In the genomic region with DNA sequence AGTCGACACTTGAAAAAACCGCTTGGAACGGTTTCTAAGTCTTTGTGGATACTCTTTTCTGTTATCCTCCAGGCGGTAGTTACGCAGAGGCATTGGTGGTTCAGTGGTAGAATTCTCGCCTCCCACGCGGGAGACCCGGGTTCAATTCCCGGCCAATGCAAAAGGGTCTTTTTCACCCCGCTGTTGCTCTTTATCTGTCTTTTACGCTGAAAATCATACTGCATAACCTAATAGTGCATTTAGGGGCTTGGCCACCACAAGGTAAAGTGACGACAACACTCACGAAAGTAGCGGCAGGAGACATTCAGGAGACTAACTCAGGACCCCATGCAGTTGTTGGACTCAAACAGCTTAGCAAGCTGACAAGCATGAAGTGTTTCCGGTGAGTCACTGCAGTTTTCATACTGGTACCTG, we compare ENCODE assay signal across 9 cellular contexts. TPM values are rescaled to one million over a fixed set of nuclear protein-coding genes. Genes with fewer than 3 reads are reported as not detected.
DNase-seq lines count a peak whose midpoint lies in the region; TF ChIP-seq lines count a peak whose summit lies in the region.
"Not testable (repeated sequence)": the region's sequence is repeated elsewhere in the genome, so short reads cannot be mapped to it uniquely, and the experiment has no call there.
"Had no signal": no experiment of that assay in that cellular context is flagged by ENCODE, and none has a peak within 500 bp of the region (broad histone marks: within the 10 kb centered on the region; RNA-seq: fewer than 3 reads in every experiment).

No MANE protein-coding gene starts in this region.

- not testable (repeated sequence) for H3K79me2 ChIP-seq in H9 (ENCODE audit: insufficient read depth, low read length); SK-N-SH (ENCODE audit: insufficient read depth)

- H3K4me1 Mint-ChIP-seq in H9, neural crest cell: not testable (repeated sequence)

- H2BK12ac ChIP-seq in H9 (ENCODE audit: insufficient read length, low read depth, low read length) = not testable (repeated sequence)

- not testable (repeated sequence) for TF ChIP-seq CTCF in A673 (conservative IDR thresholded peaks at IDR 0.05; ENCODE audit: low read depth, low read length); H9 (conservative IDR thresholded peaks at IDR 0.05); SK-N-SH (IDR thresholded peaks at IDR 0.05); brain microvascular endothelial cell (IDR thresholded peaks at IDR 0.05; ENCODE audit: low read depth, low read length, missing control alignments); neural crest cell (conservative IDR thresholded peaks at IDR 0.05)

- H3K23me2 ChIP-seq in H9 (ENCODE audit: insufficient read length, low read depth, low read length, poor library complexity, severe bottlenecking) = not testable (repeated sequence)

- H3K27me3 Mint-ChIP-seq in H9 (ENCODE audit: low read depth); neural crest cell (ENCODE audit: low read depth): not testable (repeated sequence)

- H3F3A ChIP-seq in SK-N-SH (replicated peaks; ENCODE audit: insufficient read depth) = not testable (repeated sequence)

- H2BK5ac ChIP-seq in H9 (ENCODE audit: insufficient read length, low read length) = not testable (repeated sequence)

- intact Hi-C loops in A673 (cut with micrococcal nuclease; ENCODE audit: unreplicated experiment) = not testable (repeated sequence)

- H4K5ac ChIP-seq in H9 (ENCODE audit: insufficient read length, low read depth, low read length) = not testable (repeated sequence)

- not testable (repeated sequence) for H3K27ac ChIP-seq in A673 (ENCODE audit: low read depth, low read length, poor library complexity, severe bottlenecking); H9 (ENCODE audit: insufficient read length, low read depth, low read length); SK-N-SH (ENCODE audit: low read depth in 2 of 2, low read length in 1 of 2); brain microvascular endothelial cell

- not testable (repeated sequence) for TF ChIP-seq EP300 in SK-N-SH (IDR thresholded peaks at IDR 0.05; ENCODE audit: borderline replicate concordance in 1 of 2, low read depth in 1 of 2, low read length in 1 of 2)

- TF ChIP-seq RAD21 in SK-N-SH (IDR thresholded peaks at IDR 0.05; ENCODE audit: low read length) = not testable (repeated sequence)

- DNase-seq in A673 (ENCODE audit: low spot score) = peak; percentile 71
- DNase-seq in H9 = peak; percentile 66
- DNase-seq in NCI-H1930 (lab: John Stamatoyannopoulos, UW) = peak; percentile 3 to 17
- not testable (repeated sequence) for DNase-seq in SK-N-SH
- DNase-seq in activated T-cell treated with anti-CD3 and anti-CD28 coated beads for 48 hours (ENCODE audit: low read depth) = peak; percentile 31
- peak; percentile 59 for DNase-seq in brain microvascular endothelial cell
- peak; percentile 23 for DNase-seq in fibroblast of the conjunctiva (ENCODE audit: low read depth)
- DNase-seq in neural crest cell (ENCODE audit: low read depth, low spot score) = peak; percentile 71

- H2BK15ac ChIP-seq in H9 (ENCODE audit: low read depth, low read length) = not testable (repeated sequence)

- H3K23ac ChIP-seq in H9 (ENCODE audit: insufficient read length, low read depth, low read length) = not testable (repeated sequence)

- H2BK120ac ChIP-seq in H9 (ENCODE audit: low read depth, low read length, poor library complexity, severe bottlenecking) = not testable (repeated sequence)

- not testable (repeated sequence) for H4K20me1 ChIP-seq in H9 (ENCODE audit: control insufficient read depth, insufficient read depth, insufficient read length); SK-N-SH (ENCODE audit: insufficient read depth)

- H3K4me3 Mint-ChIP-seq in H9 = peak overlapping the region in 1 of 2 experiments; percentile 32; a peak in 1 of 5 replicates
- peak overlapping the region; percentile 41 for H3K4me3 Mint-ChIP-seq in neural crest cell

- in situ Hi-C loops in brain microvascular endothelial cell (cut with HindIII; ENCODE audit: low pct_ligation_motif_present, low sequenced_read_pairs) = not testable (repeated sequence)

- CTCF ChIA-PET in A673 (lab: Charles Lee); SK-N-SH (lab: Yijun Ruan, JAX): not testable (repeated sequence)

- BruUV-seq in A673 (replicated peaks; lab: Mats Ljungman, UMichigan) = TSS peak; percentile 100

- H3K18ac ChIP-seq in H9 (ENCODE audit: insufficient read length, low read depth, low read length) = not testable (repeated sequence)

- H3K9ac ChIP-seq in H9 (ENCODE audit: extremely low read depth, insufficient read length, low read length); SK-N-SH: not testable (repeated sequence)

- H2AK5ac ChIP-seq in H9 (ENCODE audit: insufficient read length, low read length) = not testable (repeated sequence)

- H3K4me3 ChIP-seq in A673 (ENCODE audit: low read depth, low read length, poor library complexity, severe bottlenecking); SK-N-SH (ENCODE audit: low read depth in 2 of 2, low read length in 1 of 2); brain microvascular endothelial cell (ENCODE audit: low read depth, low read length): not testable (repeated sequence)

- not testable (repeated sequence) for H3K27me3 ChIP-seq in A673 (replicated peaks; ENCODE audit: insufficient read depth, low read depth, low read length, poor library complexity); H9 (ENCODE audit: insufficient read depth, low read length); SK-N-SH (ENCODE audit: insufficient read depth); brain microvascular endothelial cell (replicated peaks)

- H3K9me3 ChIP-seq in A673 (ENCODE audit: low read depth, low read length, poor library complexity, severe bottlenecking); H9 (ENCODE audit: control insufficient read depth, low read depth, low read length); SK-N-SH: not testable (repeated sequence)

- H3K27ac Mint-ChIP-seq in H9; neural crest cell (ENCODE audit: unreplicated experiment): not testable (repeated sequence)

- not testable (repeated sequence) for H3T11ph ChIP-seq in H9 (ENCODE audit: low read length)

- not testable (repeated sequence) for H3K36me3 Mint-ChIP-seq in H9 (ENCODE audit: insufficient read depth in 1 of 3, low read depth in 3 of 3); neural crest cell (ENCODE audit: low read depth)

- H2AFZ ChIP-seq in H9 (ENCODE audit: low read length); SK-N-SH (ENCODE audit: low read depth): not testable (repeated sequence)

- not testable (repeated sequence) for H3K9me3 Mint-ChIP-seq in H9, neural crest cell

- not testable (repeated sequence) for H3K14ac ChIP-seq in H9 (ENCODE audit: insufficient read depth, low read length)

- WGBS in H9 (ENCODE audit: extremely low coverage, insufficient read length, low lambda C conversion rate) = no CpG with 5 or more reads among the region's 16 CpGs
- WGBS in SK-N-SH (ENCODE audit: low lambda C conversion rate) = 43% methylated on average over 12 of the region's 16 CpGs

- not testable (repeated sequence) for H3K4ac ChIP-seq in H9 (ENCODE audit: low read depth, low read length)

- not testable (repeated sequence) for H4K8ac ChIP-seq in H9 (replicated peaks; ENCODE audit: insufficient read length, low read depth, low read length)

- H3K9me2 ChIP-seq in SK-N-SH = not testable (repeated sequence)

- not testable (repeated sequence) for H3K4me2 ChIP-seq in H9 (ENCODE audit: insufficient read depth, insufficient read length, low read length); SK-N-SH

- not testable (repeated sequence) for H4K91ac ChIP-seq in H9 (ENCODE audit: insufficient read length, low read depth, low read length)

- H3K4me1 ChIP-seq in A673 (ENCODE audit: insufficient read depth, low read length, poor library complexity, severe bottlenecking); H9 (ENCODE audit: insufficient read depth, low read length); SK-N-SH (ENCODE audit: control insufficient read depth in 1 of 2, insufficient read depth in 2 of 2, low read depth in 1 of 2, low read length in 1 of 2): not testable (repeated sequence)

- H2BK20ac ChIP-seq in H9 (ENCODE audit: low read depth, low read length, poor library complexity, severe bottlenecking) = not testable (repeated sequence)

- POLR2A ChIA-PET in A673 (lab: Charles Lee; ENCODE audit: low non-redundant PET); SK-N-SH (lab: Yijun Ruan, JAX): not testable (repeated sequence)

- H3K79me1 ChIP-seq in H9 (ENCODE audit: insufficient read depth, low read depth, low read length, poor library complexity, severe bottlenecking) = not testable (repeated sequence)

- H3K56ac ChIP-seq in H9 (ENCODE audit: insufficient read length, low read depth, low read length) = not testable (repeated sequence)

- not testable (repeated sequence) for H3K36me3 ChIP-seq in A673 (ENCODE audit: insufficient read depth, low read length, poor library complexity, severe bottlenecking); SK-N-SH (replicated peaks in 1 of 2; ENCODE audit: control insufficient read depth in 1 of 2, insufficient read depth in 2 of 2, low read length in 1 of 2); brain microvascular endothelial cell (replicated peaks)

TF ChIP-seq in SK-N-SH, 30 proteins besides CTCF, POLR2A, EP300 and RAD21:
- TF ChIP-seq TEAD4 (IDR thresholded peaks at IDR 0.05; ENCODE audit: borderline replicate concordance, insufficient read depth) = peak; percentile 10; the same call in 1 of the 2 replicates
- TF ChIP-seq FOSL2 (IDR thresholded peaks at IDR 0.05; ENCODE audit: borderline replicate concordance, low read depth) = peak; percentile 3; the same call in 1 of the 2 replicates

RNA-seq across cellular contexts. Expression of gene RNU1-2, which starts 33.9 kb away (rescaled TPM):
- total RNA-seq in A673 (2021) = 1,866 and 1,908 TPM in 2 replicates
- total RNA-seq in H9 (2021) = 1,874 and 2,051 TPM in 2 replicates
- not detected in 2 replicates for polyA plus RNA-seq in SK-N-SH (2012; rRNA removed)
- polyA plus RNA-seq in SK-N-SH (2012; cell fraction: cytosol; rRNA removed) = not detected in 2 replicates
- not detected in 2 replicates for polyA plus RNA-seq in SK-N-SH (2012; cell fraction: nucleus; rRNA removed)
- 2,478 and 3,042 TPM in 2 replicates for total RNA-seq in neural crest cell
- polyA plus RNA-seq: CD14-positive monocyte had no signal

RNA-seq across cellular contexts. Expression of gene CROCC, which starts 59.9 kb away (rescaled TPM):
- total RNA-seq in A673 (2021) (30.2 and 33.2 TPM in 2 replicates), H9 (2021) (40.2 and 40.7 TPM in 2 replicates), neural crest cell (52.6 and 54.1 TPM in 2 replicates)
- 31.9 and 39.1 TPM in 2 replicates for polyA plus RNA-seq in SK-N-SH (2012; rRNA removed)
- 9.8 and 16.8 TPM in 2 replicates for polyA plus RNA-seq in SK-N-SH (2012; cell fraction: cytosol; rRNA removed)
- 204 and 314 TPM in 2 replicates for polyA plus RNA-seq in SK-N-SH (2012; cell fraction: nucleus; rRNA removed)
